Comparison of ENCODE assay signal across 8 cellular contexts in genomic region chr17:59786213-59786535, GRCh38.
DNase-seq lines count a peak whose midpoint lies in the region; ATAC-seq, FAIRE-seq and TF ChIP-seq lines count a peak whose summit lies in the region.

No MANE protein-coding gene starts in this region.

- no peak for FAIRE-seq in GM12878 (lab: Jason Lieb, UNC)

- POLR2A ChIA-PET in GM12878 (lab: Charles Lee) = interaction anchor here (0.5 to 8.8 kb wide), 15 partner anchors 15 to 74 kb away, joined by 3 to 213 read pairs (median 4); no protein-coding TSS in a partner anchor

- TF ChIP-seq EP300 in GM12878 (IDR thresholded peaks at IDR 0.05; ENCODE audit: borderline replicate concordance in 1 of 2, control insufficient read depth in 1 of 2, low read depth in 2 of 2, low read length in 2 of 2) = no peak

- SMC1A ChIA-PET in GM12878 (lab: Charles Lee; ENCODE audit: uncharacterized antibody, unreplicated experiment) = interaction anchor here (0.7 to 9.0 kb wide), 12 partner anchors 11 to 165 kb away, joined by 3 to 250 read pairs (median 16); no protein-coding TSS in a partner anchor

- no peaks in the 10 kb centered on the region for H4K20me1 ChIP-seq in GM12878 (ENCODE audit: control insufficient read depth, insufficient read depth)

- H3K4me3 ChIP-seq in heart right ventricle = peak overlapping the region in 2 of 10 donors; percentile 11 to 16
- peak overlapping the region; percentile 53 for H3K4me3 ChIP-seq in GM12878
- H3K4me3 ChIP-seq in uterus = no peak overlapping the region

- no peaks in the 10 kb centered on the region for H3K27me3 Mint-ChIP-seq in mesothelial cell of epicardium (ENCODE audit: low read depth)

- RAD21 ChIA-PET in GM12878 (lab: Charles Lee; ENCODE audit: unreplicated experiment) = interaction anchor here (0.6 to 8.5 kb wide), 14 partner anchors 16 to 116 kb away, joined by 3 to 223 read pairs (median 14); no protein-coding TSS in a partner anchor

- peak overlapping the region; percentile 99 for H3K27ac Mint-ChIP-seq in mesothelial cell of epicardium

- H3K4me1 Mint-ChIP-seq in mesothelial cell of epicardium = peaks cover 50% of the 10 kb centered on the region

- TF ChIP-seq CTCF in heart right ventricle (IDR thresholded peaks at IDR 0.05) (no peak), GM12878 (IDR thresholded peaks at IDR 0.05 in 2 of 3, conservative IDR thresholded peaks at IDR 0.05 in 1 of 3; ENCODE audit: control insufficient read depth in 2 of 3, extremely low read depth in 1 of 3, insufficient read depth in 1 of 3, low read depth in 3 of 3, low read length in 3 of 3) (peak in 2 of 3 experiments; percentile 15 to 26; a peak in 1 of 6 replicates), mesothelial cell of epicardium (IDR thresholded peaks at IDR 0.05; ENCODE audit: unreplicated experiment) (no peak), uterus (IDR thresholded peaks at IDR 0.05) (no peak)

- H3K4me3 Mint-ChIP-seq in mesothelial cell of epicardium = peak overlapping the region; percentile 8

- WGBS in heart right ventricle, 2 donors = 54 to 58% methylated on average over 2 of the region's 2 CpGs
- WGBS in GM12878 (ENCODE audit: insufficient coverage, insufficient replicate concordance, low lambda C conversion rate, missing lambda C conversion rate) = 0% methylated on average over 2 of the region's 2 CpGs

- BruUV-seq in GM12878 (replicated peaks; lab: Mats Ljungman, UMichigan) = no TSS peak

- CTCF ChIA-PET in GM12878 (lab: Yijun Ruan, JAX) = interaction anchor here (0.8 to 4.8 kb wide), 18 partner anchors 12 to 73 kb away, joined by 3 to 51 read pairs (median 6); no protein-coding TSS in a partner anchor

- H3K27me3 ChIP-seq in heart right ventricle (no peaks in the 10 kb centered on the region), GM12878 (replicated peaks in 1 of 2; ENCODE audit: control insufficient read depth in 2 of 2, insufficient read depth in 2 of 2, low read length in 1 of 2) (no peaks in the 10 kb centered on the region), uterus (no peaks in the 10 kb centered on the region)

- in situ Hi-C loops in GM12878 (cut with MboI) = loop anchor here (5.0 kb wide), 1 partner anchor 41 kb away; no protein-coding TSS in a partner anchor

- TF ChIP-seq POLR2A in GM12878 (IDR thresholded peaks at IDR 0.05; ENCODE audit: low read depth, low read length) (no peak), uterus (IDR thresholded peaks at IDR 0.05) (no peak)

- no peaks in the 10 kb centered on the region for H3K9me3 Mint-ChIP-seq in mesothelial cell of epicardium

- H2AFZ ChIP-seq in GM12878 (ENCODE audit: control insufficient read depth, low read depth, low read length) = peak overlapping the region; percentile 28

- H3K27ac ChIP-seq in heart right ventricle (peak overlapping the region in 9 of 10 donors; percentile 46 to 93 (median 76)), GM12878 (ENCODE audit: control insufficient read depth, insufficient read depth) (peak overlapping the region; percentile 95), uterus (peak overlapping the region; percentile 78 to 96)

- no peak for DNase-seq in heart right ventricle
- no peak for DNase-seq in cardiac septum (ENCODE audit: low spot score)
- DNase-seq in GM12878 (ENCODE audit: low read depth, low spot score) = no peak
- no peak for DNase-seq in mesothelial cell of epicardium (ENCODE audit: low spot score in 2 of 2, unreplicated experiment in 2 of 2)
- no peak for DNase-seq in uterus
- no peak for DNase-seq in D341Med (ENCODE audit: low spot score)
- DNase-seq in NCI-H2081 treated with DMSO at 0.1 percent for 48 hours (lab: John Stamatoyannopoulos, UW) = no peak
- DNase-seq in stimulated activated CD4-positive, alpha-beta T cell treated with anti-CD3 and anti-CD28 coated beads, Interleukin-4, amount 100 ng/mL, for 24 hours = no peak

- TF ChIP-seq RAD21 in GM12878 (IDR thresholded peaks at IDR 0.05; ENCODE audit: insufficient read depth, low read depth, low read length) = no peak

- H3K4me2 ChIP-seq in GM12878 (ENCODE audit: control insufficient read depth, insufficient read depth) = peak overlapping the region; percentile 97

- intact Hi-C loops in heart right ventricle (cut with DNase I) = loop anchor here in 3 of 10 donors (5.0 to 10.0 kb wide), 2 partner anchors 41 to 49 kb away; no protein-coding TSS in a partner anchor
- intact Hi-C loops in cardiac septum (cut with DNase I) = loop anchor here (2.0 to 5.0 kb wide), 2 partner anchors 34 to 51 kb away; no protein-coding TSS in a partner anchor
- intact Hi-C loops in GM12878 (cut with micrococcal nuclease; ENCODE audit: unreplicated experiment) = loop anchor here (1.0 to 2.0 kb wide), 3 partner anchors 43 to 60 kb away; no protein-coding TSS in a partner anchor
- intact Hi-C loops in uterus (cut with DNase I; ENCODE audit: low total_unique reads) = no loop called here

- peaks cover 12% of the 10 kb centered on the region for H3K79me2 ChIP-seq in GM12878 (ENCODE audit: control insufficient read depth, insufficient read depth, low read length)

- H3K9me3 ChIP-seq in heart right ventricle = no peaks in the 10 kb centered on the region
- H3K9me3 ChIP-seq in GM12878 (replicated peaks; ENCODE audit: control insufficient read depth, insufficient read depth, low read length) = no peaks in the 10 kb centered on the region; the same call in 2 of the 3 replicates
- no peaks in the 10 kb centered on the region for H3K9me3 ChIP-seq in uterus

- ATAC-seq in heart right ventricle = no peak
- no peak for ATAC-seq in GM12878

- H3K36me3 Mint-ChIP-seq in mesothelial cell of epicardium = peaks cover 2% of the 10 kb centered on the region

- H3K9ac ChIP-seq in GM12878 (ENCODE audit: control insufficient read depth, insufficient read depth, low read length) = peak overlapping the region; percentile 66

- H3K4me1 ChIP-seq in heart right ventricle = peaks cover 6 to 90% (median 35%) of the 10 kb centered on the region in 9 donors
- H3K4me1 ChIP-seq in GM12878 (ENCODE audit: control insufficient read depth, insufficient read depth, low read length) = peaks cover 24% of the 10 kb centered on the region
- peaks cover 3 to 6% of the 10 kb centered on the region in 2 donors for H3K4me1 ChIP-seq in uterus

- H3K36me3 ChIP-seq in heart right ventricle = peaks cover 0 to 5% (median 0%) of the 10 kb centered on the region in 9 donors
- no peaks in the 10 kb centered on the region for H3K36me3 ChIP-seq in GM12878 (ENCODE audit: control insufficient read depth in 2 of 2, insufficient read depth in 2 of 2, low read length in 1 of 2)
- H3K36me3 ChIP-seq in uterus = no peaks in the 10 kb centered on the region

TF ChIP-seq in GM12878, 131 proteins besides CTCF, POLR2A, EP300 and RAD21:
- no peak for TF ChIP-seq E2F8 (IDR thresholded peaks at IDR 0.05; ENCODE audit: low read depth, partially characterized antibody)
- TF ChIP-seq SMAD5 (IDR thresholded peaks at IDR 0.05; ENCODE audit: low read depth) = peak; percentile 46; the same call in 1 of the 2 replicates

Comparison
In these comparisons a context has a peak if more than half of its experiments do, and no peak if none do; other contexts are left out.
1. CTCF ChIP-seq: peak in GM12878 (2 of 3); none in heart right ventricle (0 of 9), mesothelial cell of epicardium (single experiment) and uterus (0 of 4).
2. Peak in every context shown above with its lines, with median percentiles within 50 percentile points of each other: H3K27ac ChIP-seq.